29 cellular contexts compared by ENCODE assay signal in the genomic region with DNA sequence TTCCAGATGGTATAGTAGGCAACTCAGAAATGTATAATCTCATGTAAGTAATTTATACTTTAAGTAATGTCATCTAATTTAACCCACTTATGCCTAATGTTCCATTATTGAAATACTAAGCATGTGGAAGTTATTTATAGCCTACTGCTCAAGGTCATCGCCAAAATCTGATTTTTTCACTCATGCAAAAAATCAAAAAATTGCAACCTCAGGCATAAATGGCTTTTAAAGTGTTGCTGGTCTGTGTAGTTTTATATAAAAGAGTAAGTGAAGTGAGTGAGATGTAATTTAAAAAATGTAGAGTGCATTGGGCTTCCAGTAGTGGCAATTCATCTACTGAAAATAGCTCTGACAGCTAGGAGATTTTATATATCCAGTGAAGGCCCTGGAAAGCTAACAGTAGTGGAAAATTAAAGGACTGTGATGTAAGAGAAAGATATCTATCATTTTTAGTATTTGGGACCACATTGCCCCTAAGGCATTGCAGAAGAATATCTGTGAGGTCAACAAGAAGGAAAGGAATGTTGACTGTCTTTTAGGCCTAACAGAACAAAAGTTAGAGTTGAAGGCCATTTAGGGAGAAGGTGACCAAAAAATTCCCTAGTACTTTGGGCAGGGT.
DNase-seq lines count a peak whose midpoint lies in the region; ATAC-seq, FAIRE-seq and TF ChIP-seq lines count a peak whose summit lies in the region.
"Had no signal": no experiment of that assay in that cellular context is flagged by ENCODE, and none has a peak within 500 bp of the region (broad histone marks: within the 10 kb centered on the region; RNA-seq: fewer than 3 reads in every experiment).

No MANE protein-coding gene starts in this region.

- in situ Hi-C loops in HepG2 (cut with HindIII; ENCODE audit: extremely low pct_ligation_motif_present, low pct_unique_long_range_greater_than_20kb): no loop called here

- H3K36me3 Mint-ChIP-seq in T-helper 2 cell treated with Interferon-gamma antibody and Interleukin-4, amounts not matched to agents 5 μg/mL and 100 μg/mL, for 36 hours (ENCODE audit: low read depth): no peaks in the 10 kb centered on the region
- no peaks in the 10 kb centered on the region for H3K36me3 Mint-ChIP-seq in neural progenitor cell
- H3K36me3 Mint-ChIP-seq: CD14-positive monocyte; CD4-positive, alpha-beta memory T cell; CD4-positive, CD25-positive, alpha-beta regulatory T cell; CD8-positive, alpha-beta memory T cell had no signal

- H3K4me1 ChIP-seq in HepG2 (ENCODE audit: insufficient read depth, low read length) (no peaks in the 10 kb centered on the region), right lobe of liver (no peaks in the 10 kb centered on the region), SK-N-SH (ENCODE audit: control insufficient read depth in 1 of 2, insufficient read depth in 2 of 2, low read depth in 1 of 2, low read length in 1 of 2) (peaks cover 0 to 3% of the 10 kb centered on the region in 2 experiments; a peak in 1 of 4 replicates), neural progenitor cell (no peaks in the 10 kb centered on the region)
- H3K4me1 ChIP-seq: BLaER1 had no signal

- H2AFZ ChIP-seq in HepG2 (ENCODE audit: low read length) (no peak overlapping the region), SK-N-SH (ENCODE audit: low read depth) (no peak overlapping the region), neural progenitor cell (replicated peaks) (no peak overlapping the region)

- CTCF ChIA-PET in HepG2 (lab: Yijun Ruan, JAX; ENCODE audit: low intra/inter-chr PET ratio, low total read pairs) (no interaction called here), SK-N-SH (lab: Yijun Ruan, JAX) (no interaction called here)

- no peak for TF ChIP-seq EP300 in HepG2 (IDR thresholded peaks at IDR 0.05; ENCODE audit: low read depth in 2 of 2, low read length in 2 of 2)
- TF ChIP-seq EP300 in HepG2 (CRISPR knock-in tag; IDR thresholded peaks at IDR 0.05; ENCODE audit: borderline replicate concordance): no peak
- TF ChIP-seq EP300 in SK-N-SH (IDR thresholded peaks at IDR 0.05; ENCODE audit: borderline replicate concordance in 1 of 2, low read depth in 1 of 2, low read length in 1 of 2): peak in 1 of 2 experiments; percentile 96; a peak in 2 of 4 replicates

- H3K27me3 ChIP-seq in HepG2 (ENCODE audit: control insufficient read depth in 1 of 2, insufficient read depth in 2 of 2, low read length in 2 of 2): no peaks in the 10 kb centered on the region
- no peaks in the 10 kb centered on the region for H3K27me3 ChIP-seq in right lobe of liver
- H3K27me3 ChIP-seq in SK-N-SH (ENCODE audit: insufficient read depth): no peaks in the 10 kb centered on the region
- no peaks in the 10 kb centered on the region for H3K27me3 ChIP-seq in neural progenitor cell
- H3K27me3 ChIP-seq: BE2C, BLaER1 had no signal

- H3K27ac Mint-ChIP-seq in T-helper 2 cell treated with Interferon-gamma antibody and Interleukin-4, amounts not matched to agents 5 μg/mL and 100 μg/mL, for 36 hours: no peak overlapping the region
- no peak overlapping the region for H3K27ac Mint-ChIP-seq in neural progenitor cell
- H3K27ac Mint-ChIP-seq: CD14-positive monocyte; CD4-positive, alpha-beta memory T cell; CD4-positive, CD25-positive, alpha-beta regulatory T cell; CD8-positive, alpha-beta memory T cell had no signal

- POLR2A ChIA-PET in HepG2 (lab: Yijun Ruan, JAX): no interaction called here
- POLR2A ChIA-PET in SK-N-SH (lab: Yijun Ruan, JAX): no interaction called here

- no peak overlapping the region for H3K27ac ChIP-seq in HepG2 (ENCODE audit: extremely low read length, insufficient read depth, low read length)
- no peak overlapping the region for H3K27ac ChIP-seq in right lobe of liver
- H3K27ac ChIP-seq in SK-N-SH (ENCODE audit: low read depth in 2 of 2, low read length in 1 of 2): peak overlapping the region in 1 of 2 experiments; percentile 91; a peak in 2 of 4 replicates
- H3K27ac ChIP-seq in neural progenitor cell: no peak overlapping the region
- H3K27ac ChIP-seq: BLaER1 had no signal

- H4K20me1 ChIP-seq in HepG2 (ENCODE audit: insufficient read depth, low read length): no peaks in the 10 kb centered on the region
- H4K20me1 ChIP-seq in SK-N-SH (ENCODE audit: insufficient read depth): no peaks in the 10 kb centered on the region
- no peaks in the 10 kb centered on the region for H4K20me1 ChIP-seq in neural progenitor cell (ENCODE audit: low read depth)
- H4K20me1 ChIP-seq: BLaER1 had no signal

- no peaks in the 10 kb centered on the region for H3K36me3 ChIP-seq in HepG2 (replicated peaks in 1 of 2; ENCODE audit: control insufficient read depth in 1 of 2, insufficient read depth in 2 of 2, low read length in 2 of 2)
- H3K36me3 ChIP-seq in right lobe of liver: no peaks in the 10 kb centered on the region
- no peaks in the 10 kb centered on the region for H3K36me3 ChIP-seq in SK-N-SH (replicated peaks in 1 of 2; ENCODE audit: control insufficient read depth in 1 of 2, insufficient read depth in 2 of 2, low read length in 1 of 2)
- no peaks in the 10 kb centered on the region for H3K36me3 ChIP-seq in neural progenitor cell
- H3K36me3 ChIP-seq: BE2C, BLaER1 had no signal

- BruUV-seq in HepG2 (replicated peaks; lab: Mats Ljungman, UMichigan): no TSS peak

- FAIRE-seq in HepG2 (lab: Jason Lieb, UNC): no peak
- peak; percentile 95 for FAIRE-seq in islet of Langerhans (lab: Jason Lieb, UNC)
- FAIRE-seq: A204.1, GM12878, GM12892, GM18507 had no signal

- no peaks in the 10 kb centered on the region for H3K4me1 Mint-ChIP-seq in T-helper 2 cell treated with Interferon-gamma antibody and Interleukin-4, amounts not matched to agents 5 μg/mL and 100 μg/mL, for 36 hours (ENCODE audit: low read depth)
- no peaks in the 10 kb centered on the region for H3K4me1 Mint-ChIP-seq in neural progenitor cell
- H3K4me1 Mint-ChIP-seq: CD14-positive monocyte; CD4-positive, alpha-beta memory T cell; CD4-positive, CD25-positive, alpha-beta regulatory T cell; CD8-positive, alpha-beta memory T cell had no signal

- H3F3A ChIP-seq in SK-N-SH (replicated peaks; ENCODE audit: insufficient read depth): no peaks in the 10 kb centered on the region
- H3F3A ChIP-seq in neural progenitor cell (ENCODE audit: low read depth): no peaks in the 10 kb centered on the region

- no peak overlapping the region for H3K4me3 ChIP-seq in HepG2 (replicated peaks in 1 of 3; ENCODE audit: insufficient read depth in 1 of 3, low read depth in 2 of 3, low read length in 3 of 3)
- H3K4me3 ChIP-seq in right lobe of liver: no peak overlapping the region
- H3K4me3 ChIP-seq in SK-N-SH (ENCODE audit: low read depth in 2 of 2, low read length in 1 of 2): no peak overlapping the region
- no peak overlapping the region for H3K4me3 ChIP-seq in neural progenitor cell
- H3K4me3 ChIP-seq: BLaER1, GM12878 had no signal

- H3K9me2 ChIP-seq in SK-N-SH: no peaks in the 10 kb centered on the region

- H3K79me2 ChIP-seq in HepG2 (ENCODE audit: insufficient read depth, low read length) (no peaks in the 10 kb centered on the region), SK-N-SH (ENCODE audit: insufficient read depth) (no peaks in the 10 kb centered on the region), neural progenitor cell (ENCODE audit: low read depth) (no peaks in the 10 kb centered on the region)

- no peak for ATAC-seq in HepG2
- ATAC-seq in right lobe of liver: no peak
- no peak for ATAC-seq in GM21737 (IDR thresholded peaks at IDR 0.05; ENCODE audit: unreplicated experiment)
- ATAC-seq: GM12878 had no signal

- H3K4me3 Mint-ChIP-seq in T-helper 2 cell treated with Interferon-gamma antibody and Interleukin-4, amounts not matched to agents 5 μg/mL and 100 μg/mL, for 36 hours: no peak overlapping the region
- H3K4me3 Mint-ChIP-seq in neural progenitor cell: no peak overlapping the region
- H3K4me3 Mint-ChIP-seq: CD14-positive monocyte; CD4-positive, alpha-beta memory T cell; CD4-positive, CD25-positive, alpha-beta regulatory T cell; CD8-positive, alpha-beta memory T cell had no signal

- intact Hi-C loops in HepG2 (cut with micrococcal nuclease; ENCODE audit: unreplicated experiment) (no loop called here), right lobe of liver (cut with DNase I) (no loop called here)

- TF ChIP-seq POLR2A in HepG2 (IDR thresholded peaks at IDR 0.05; ENCODE audit: insufficient read depth in 1 of 2, low read depth in 2 of 2, low read length in 2 of 2) (no peak), right lobe of liver (IDR thresholded peaks at IDR 0.05) (no peak)

- H3K27me3 Mint-ChIP-seq in T-helper 2 cell treated with Interferon-gamma antibody and Interleukin-4, amounts not matched to agents 5 μg/mL and 100 μg/mL, for 36 hours (ENCODE audit: low read depth): no peaks in the 10 kb centered on the region
- peaks cover 2% of the 10 kb centered on the region for H3K27me3 Mint-ChIP-seq in neural progenitor cell (ENCODE audit: insufficient read depth, low read depth)
- H3K27me3 Mint-ChIP-seq: CD4-positive, alpha-beta memory T cell; CD4-positive, CD25-positive, alpha-beta regulatory T cell; CD8-positive, alpha-beta memory T cell had no signal

- DNase-seq in HepG2 (ENCODE audit: low spot score) (no peak), right lobe of liver (no peak), SK-N-DZ (ENCODE audit: low spot score) (peak; percentile 69), SK-N-SH (peak; percentile 7), neural progenitor cell (ENCODE audit: low spot score) (no peak)
- DNase-seq in T-helper 2 cell treated with Interferon-gamma antibody and Interleukin-4, amounts not matched to agents 5 μg/mL and 100 μg/mL, for 36 hours (ENCODE audit: low spot score): no peak
- DNase-seq: 8988T; ACHN; C1 segment of cervical spinal cord; CD4-positive, alpha-beta memory T cell; CD4-positive, CD25-positive, alpha-beta regulatory T cell; CD8-positive, alpha-beta memory T cell; COR-L47; DMS 273 treated with DMSO at 0.1 percent for 48 hours; DMS153; DMS53; DMS79; DND-41; EL; GDM1 had no signal

- H3K4me2 ChIP-seq in HepG2 (ENCODE audit: low read depth, low read length) (no peak overlapping the region), SK-N-SH (no peak overlapping the region), neural progenitor cell (no peak overlapping the region)
- H3K4me2 ChIP-seq: BLaER1 had no signal

- no peak for TF ChIP-seq RAD21 in HepG2 (CRISPR knock-in tag; IDR thresholded peaks at IDR 0.05)
- TF ChIP-seq RAD21 in SK-N-SH (IDR thresholded peaks at IDR 0.05; ENCODE audit: low read length): 0 out of 2 replicates have a peak, but pooled peaks have one; percentile 29

- 24% methylated on average over 1 of the region's 1 CpG for WGBS in HepG2 (ENCODE audit: low lambda C conversion rate)
- 71% methylated on average over 1 of the region's 1 CpG for WGBS in right lobe of liver (ENCODE audit: insufficient coverage, low coverage, low lambda C conversion rate, missing lambda C conversion rate)
- 18% methylated on average over 1 of the region's 1 CpG for WGBS in SK-N-SH (ENCODE audit: low lambda C conversion rate)

- no peak for TF ChIP-seq CTCF in HepG2 (CRISPR knock-in tag; IDR thresholded peaks at IDR 0.05)
- no peak for TF ChIP-seq CTCF in right lobe of liver (IDR thresholded peaks at IDR 0.05)
- no peak for TF ChIP-seq CTCF in SK-N-SH (IDR thresholded peaks at IDR 0.05)
- TF ChIP-seq CTCF in neural progenitor cell (IDR thresholded peaks at IDR 0.05): no peak

- H3K9me3 Mint-ChIP-seq in T-helper 2 cell treated with Interferon-gamma antibody and Interleukin-4, amounts not matched to agents 5 μg/mL and 100 μg/mL, for 36 hours: no peaks in the 10 kb centered on the region
- no peaks in the 10 kb centered on the region for H3K9me3 Mint-ChIP-seq in neural progenitor cell

- H3K9me3 ChIP-seq in HepG2 (ENCODE audit: low read length): no peaks in the 10 kb centered on the region
- no peaks in the 10 kb centered on the region for H3K9me3 ChIP-seq in right lobe of liver
- no peaks in the 10 kb centered on the region for H3K9me3 ChIP-seq in SK-N-SH
- no peaks in the 10 kb centered on the region for H3K9me3 ChIP-seq in neural progenitor cell (ENCODE audit: low read depth)
- H3K9me3 ChIP-seq: BE2C, BLaER1 had no signal

- H3K9ac ChIP-seq in HepG2 (ENCODE audit: insufficient read depth, low read depth, low read length) (no peak overlapping the region), SK-N-SH (no peak overlapping the region), neural progenitor cell (no peak overlapping the region)
- H3K9ac ChIP-seq: BLaER1 had no signal

Comparison
In these comparisons a context has a peak if more than half of its experiments do, and no peak if none do; other contexts are left out.
1. DNase-seq: peak in SK-N-DZ (single experiment) and SK-N-SH (single experiment); none in HepG2 (single experiment), right lobe of liver (0 of 3), T-helper 2 cell treated with Interferon-gamma antibody and Interleukin-4, amounts not matched to agents 5 μg/mL and 100 μg/mL, for 36 hours (single experiment) and neural progenitor cell (single experiment).